8 cellular contexts compared by ENCODE assay signal in genomic region chr2:69829243-69830044, GRCh38. TPM values are rescaled to one million over a fixed set of nuclear protein-coding genes. Genes with fewer than 3 reads are reported as not detected.
DNase-seq lines count a peak whose midpoint lies in the region; ATAC-seq and TF ChIP-seq lines count a peak whose summit lies in the region.

GMCL1 (plus strand) TSS chr2:69829660; CDS start chr2:69829893, 233 bp downstream.

- H3K4me3 ChIP-seq in DND-41 (ENCODE audit: low read depth in 1 of 2, low read length in 2 of 2), result peak within 1 kb of the TSS; percentile 74 to 75
- peak within 1 kb of the TSS; percentile 83 to 100 (median 94) for H3K4me3 ChIP-seq in Peyer's patch
- peak within 1 kb of the TSS; percentile 79 to 97 (median 94) for H3K4me3 ChIP-seq in esophagus squamous epithelium

- peak within 1 kb of the TSS; percentile 75 for H3K4me2 ChIP-seq in DND-41 (ENCODE audit: insufficient read depth, low read length)

- intact Hi-C loops in esophagus squamous epithelium (cut with DNase I), result no loop called here

- peaks cover 50% of the 10 kb centered on the region for H3K79me2 ChIP-seq in DND-41 (ENCODE audit: insufficient read depth, low read length)

- H3K36me3 ChIP-seq in DND-41 (ENCODE audit: insufficient read depth, low read length) (peaks cover 32% of the 10 kb centered on the region), KOPT-K1 (ENCODE audit: insufficient read depth, low read length) (peaks cover 24% of the 10 kb centered on the region), Peyer's patch (peaks cover 0 to 10% (median 0%) of the 10 kb centered on the region in 3 donors), esophagus squamous epithelium (no peaks in the 10 kb centered on the region)

- DNase-seq in DND-41, result peak; percentile 98
- DNase-seq in Peyer's patch, result peak; percentile 97 to 99 (median 99)
- peak; percentile 99 for DNase-seq in activated T-cell treated with anti-CD3 and anti-CD28 coated beads, Interleukin-2, amount 50 U/mL, for 48 hours
- peak; percentile 78 for DNase-seq in esophagus squamous epithelium (lab: John Stamatoyannopoulos, UW)
- peak; percentile 96 for DNase-seq in myocyte (ENCODE audit: low read depth)
- peak; percentile 95 to 98 for DNase-seq in stimulated activated CD8-positive, alpha-beta memory T cell treated with anti-CD3 and anti-CD28 coated beads, Interleukin-7, amount 100 ng/mL, for 4 hours (ENCODE audit: low read depth in 2 of 2)

- WGBS in esophagus squamous epithelium, 2 donors, result 0 to 2% methylated on average over 8 to 21 of the region's 74 CpGs

- H3K9me3 ChIP-seq in DND-41 (ENCODE audit: insufficient read depth, low read length, severe bottlenecking) (no peaks in the 10 kb centered on the region), KOPT-K1 (ENCODE audit: insufficient read depth, low read length, poor library complexity, severe bottlenecking) (no peaks in the 10 kb centered on the region), Peyer's patch (no peaks in the 10 kb centered on the region), esophagus squamous epithelium (no peaks in the 10 kb centered on the region)

- ATAC-seq in DND-41 (ENCODE audit: insufficient read depth, low read depth) (peak; percentile 88), GM21825 (IDR thresholded peaks at IDR 0.05; ENCODE audit: unreplicated experiment) (peak; percentile 85)

- H3K27me3 ChIP-seq in DND-41 (ENCODE audit: insufficient read depth, low read length, poor library complexity), result no peaks in the 10 kb centered on the region
- H3K27me3 ChIP-seq in Peyer's patch, result no peaks in the 10 kb centered on the region
- no peaks in the 10 kb centered on the region for H3K27me3 ChIP-seq in esophagus squamous epithelium

- H3K4me1 ChIP-seq in DND-41 (ENCODE audit: insufficient read depth, low read length), result peaks cover 74% of the 10 kb centered on the region
- peaks cover 0 to 29% (median 5%) of the 10 kb centered on the region in 4 donors for H3K4me1 ChIP-seq in Peyer's patch
- H3K4me1 ChIP-seq in esophagus squamous epithelium, result peaks cover 7 to 40% (median 17%) of the 10 kb centered on the region in 3 donors

- no peak for TF ChIP-seq CTCF in DND-41 (IDR thresholded peaks at IDR 0.05; ENCODE audit: borderline replicate concordance, extremely low read depth, low read length, poor library complexity, severe bottlenecking)
- no peak for TF ChIP-seq CTCF in Peyer's patch (IDR thresholded peaks at IDR 0.05)
- TF ChIP-seq CTCF in esophagus squamous epithelium (IDR thresholded peaks at IDR 0.05), result peak in 3 of 6 experiments; percentile 12 to 51 (median 15)

- TF ChIP-seq POLR2A in Peyer's patch (IDR thresholded peaks at IDR 0.05) (peak; percentile 65 to 86), esophagus squamous epithelium (IDR thresholded peaks at IDR 0.05) (peak in 3 of 4 donors; percentile 63 to 93 (median 86))

- peak within 1 kb of the TSS; percentile 90 for H3K9ac ChIP-seq in DND-41 (ENCODE audit: low read depth, low read length)

- H3K27ac ChIP-seq in DND-41 (ENCODE audit: low read length), result peak within 1 kb of the TSS; percentile 92
- H3K27ac ChIP-seq in KOPT-K1 (ENCODE audit: low read depth, low read length, poor library complexity, severe bottlenecking), result peak within 1 kb of the TSS; percentile 73
- peak within 1 kb of the TSS; percentile 86 to 96 (median 92) for H3K27ac ChIP-seq in Peyer's patch
- H3K27ac ChIP-seq in esophagus squamous epithelium, result peak within 1 kb of the TSS; percentile 93 to 98 (median 96)

- peaks cover 24% of the 10 kb centered on the region for H4K20me1 ChIP-seq in DND-41 (ENCODE audit: insufficient read depth, low read length)

- H2AFZ ChIP-seq in DND-41 (ENCODE audit: low read depth, low read length), result peak within 1 kb of the TSS; percentile 94

RNA-seq across cellular contexts. Expression of gene GMCL1, which starts in this region (rescaled TPM):
- total RNA-seq in Peyer's patch (10 to 100 TPM; 15.4 to 29.2 (median 23.0) TPM), esophagus squamous epithelium (10 to 100 TPM; 11.9 to 15.6 (median 13.4) TPM), myocyte (9.7 and 13.6 TPM in 2 replicates)
- polyA plus RNA-seq in myocyte (2012), result 6.4 TPM

Comparison
In these comparisons a context has a peak if more than half of its experiments do, and no peak if none do; other contexts are left out.
1. Peak in every context shown above with its lines: DNase-seq, ATAC-seq, H3K4me3 ChIP-seq and H3K27ac ChIP-seq.